ENCODE assay signal across 34 cellular contexts in genomic region chr20:36431604-36432003, GRCh38.
"Had no signal": no experiment of that assay in that cellular context is flagged by ENCODE, and none has a peak within 500 bp of the region (broad histone marks: within the 10 kb centered on the region; RNA-seq: fewer than 3 reads in every experiment).

No MANE protein-coding gene starts in this region.

- H3K36me3 ChIP-seq: adrenal gland, ascending aorta, brain microvascular endothelial cell, breast epithelium, cardiac muscle cell had no signal

- ATAC-seq: activated naive CD4-positive, alpha-beta T cell treated with anti-CD3 and anti-CD28 coated beads, Interleukin-2, amount 50 U/mL, for 72 hours; activated naive CD8-positive, alpha-beta T cell treated with anti-CD3 and anti-CD28 coated beads, Interleukin-2, amount 50 U/mL, for 24 hours; activated T-cell treated with anti-CD3 and anti-CD28 coated beads, Interleukin-2, amount 50 U/mL, for 4 hours; activated T-cell treated with anti-CD3 and anti-CD28 coated beads, Interleukin-2, amount 50 U/mL, for 72 hours; activated T-helper 17 cell treated with anti-CD3 and anti-CD28 coated beads, Interleukin-2, amount 50 U/mL, for 72 hours; body of pancreas had no signal

- H3K4me1 ChIP-seq: ascending aorta, breast epithelium had no signal

- FAIRE-seq: astrocyte, bronchial epithelial cell had no signal

- H3K9me3 ChIP-seq: adrenal gland, ascending aorta, body of pancreas, breast epithelium had no signal

- H3K27me3 ChIP-seq: adrenal gland, ascending aorta, body of pancreas, brain microvascular endothelial cell, breast epithelium, cardiac muscle cell had no signal

- DNase-seq: activated effector memory CD4-positive, alpha-beta T cell treated with anti-CD3 and anti-CD28 coated beads, Interleukin-2, amount 50 U/mL, for 16 hours; activated effector memory CD4-positive, alpha-beta T cell treated with Interleukin-2 at 50 U/mL for 16 hours; activated gamma-delta T cell; activated gamma-delta T cell treated with Interleukin-2 at 50 U/mL for 16 hours; activated naive CD4-positive, alpha-beta T cell; activated naive CD4-positive, alpha-beta T cell treated with anti-CD3 and anti-CD28 coated beads for 36 hours; activated naive CD4-positive, alpha-beta T cell treated with anti-CD3 and anti-CD28 coated beads, Interleukin-2, amount 10 ng/mL, durations not matched to agents 7 days and 5 days; activated naive CD4-positive, alpha-beta T cell treated with anti-CD3 and anti-CD28 coated beads, Interleukin-2, amount 50 U/mL, for 16 hours; activated naive CD4-positive, alpha-beta T cell treated with Interleukin-2 at 50 U/mL for 16 hours; activated naive CD8-positive, alpha-beta T cell treated with anti-CD3 and anti-CD28 coated beads for 36 hours; activated naive CD8-positive, alpha-beta T cell treated with anti-CD3 and anti-CD28 coated beads, Interleukin-2, amount 10 ng/mL, durations not matched to agents 7 days and 5 days; activated naive CD8-positive, alpha-beta T cell treated with anti-CD3 and anti-CD28 coated beads, Interleukin-2, amount 50 U/mL, for 24 hours; activated T-cell treated with anti-CD3 and anti-CD28 coated beads, Interleukin-2, amount 50 U/mL, for 1 hour; activated T-cell treated with anti-CD3 and anti-CD28 coated beads, Interleukin-2, amount 50 U/mL, for 24 hours; activated T-cell treated with anti-CD3 and anti-CD28 coated beads, Interleukin-2, amount 50 U/mL, for 4 hours; activated T-cell treated with anti-CD3 and anti-CD28 coated beads, Interleukin-2, amount 50 U/mL, for 48 hours; activated T-cell treated with anti-CD3 and anti-CD28 coated beads, Interleukin-2, amount 50 U/mL, for 72 hours; adrenal gland; amniotic stem cell; amygdala; anterior cingulate cortex; aorta; body of pancreas; brain microvascular endothelial cell; caudate nucleus; central memory CD4-positive, alpha-beta T cell; cerebellar nuclear complex had no signal

- H3K4me3 ChIP-seq: adrenal gland, ascending aorta, body of pancreas, breast epithelium, cardiac muscle cell had no signal

- H3K27ac ChIP-seq: adrenal gland, ascending aorta, body of pancreas, brain microvascular endothelial cell, breast epithelium, cardiac muscle cell had no signal
